In genomic region chr1:12594966-12595838, GRCh38 we compare ENCODE assay signal across 9 cellular contexts. TPM values are rescaled to one million over a fixed set of nuclear protein-coding genes. Genes with fewer than 3 reads are reported as not detected.
DNase-seq lines count a peak whose midpoint lies in the region; ATAC-seq lines count a peak whose summit lies in the region.
"Had no signal": no experiment of that assay in that cellular context is flagged by ENCODE, and none has a peak within 500 bp of the region (broad histone marks: within the 10 kb centered on the region; RNA-seq: fewer than 3 reads in every experiment).

No MANE protein-coding gene starts in this region.

- ATAC-seq in GM21717 (IDR thresholded peaks at IDR 0.05; ENCODE audit: unreplicated experiment), result no peak

- WGBS in esophagus, 2 donors, result 9 to 17% methylated on average over 32 to 48 of the region's 48 CpGs

- H3K36me3 ChIP-seq in esophagus (ENCODE audit: control insufficient read depth in 2 of 2, insufficient read depth in 2 of 2, low read length in 1 of 2), result peaks cover 0 to 11% of the 10 kb centered on the region in 2 donors

- H3K27ac ChIP-seq in esophagus (ENCODE audit: low read depth in 2 of 2, low read length in 1 of 2) (peak overlapping the region; percentile 94 to 96), temporal lobe (ENCODE audit: low read depth, low read length) (peak overlapping the region; percentile 61)

- no peaks in the 10 kb centered on the region for H3K9me3 ChIP-seq in esophagus (ENCODE audit: control insufficient read depth in 2 of 2, insufficient read depth in 1 of 2, low read depth in 1 of 2, low read length in 1 of 2)

- peak overlapping the region; percentile 15 to 34 for H3K4me3 ChIP-seq in esophagus (ENCODE audit: low read depth in 1 of 2, low read length in 2 of 2)

- no peaks in the 10 kb centered on the region for H3K27me3 ChIP-seq in esophagus (ENCODE audit: control insufficient read depth in 1 of 2, insufficient read depth in 2 of 2, low read length in 2 of 2)

- DNase-seq in NCI-H345 (lab: John Stamatoyannopoulos, UW) (peak; percentile 40), NCI-H345 treated with DMSO at 0.1 percent for 48 hours (lab: John Stamatoyannopoulos, UW; ENCODE audit: unreplicated experiment) (no peak), midbrain (lab: John Stamatoyannopoulos, UW) (peak; percentile 59), MV-4-11 (lab: John Stamatoyannopoulos, UW) (no peak)
- DNase-seq in activated CD4-positive, alpha-beta T cell treated with anti-CD3 and anti-CD28 coated beads, Interleukin-2, amount 50 U/mL, for 1 hour, result peak; percentile 14

- peaks cover 10 to 58% of the 10 kb centered on the region in 2 donors for H3K4me1 ChIP-seq in esophagus (ENCODE audit: control insufficient read depth in 2 of 2, insufficient read depth in 2 of 2, low read length in 1 of 2)

RNA-seq across cellular contexts. Expression of gene DHRS3, which starts 22.8 kb away (rescaled TPM):
- 10 to 100 TPM; 73.1 to 83.7 TPM for polyA plus RNA-seq in esophagus
- 6.9 TPM for total RNA-seq in temporal lobe

RNA-seq across cellular contexts. Expression of gene AADACL4, which starts 48.7 kb away (rescaled TPM):
- not detected for polyA plus RNA-seq in esophagus
- not detected for total RNA-seq in temporal lobe
- total RNA-seq: subcutaneous adipose tissue had no signal

Comparison
In these comparisons a context has a peak if more than half of its experiments do, and no peak if none do; other contexts are left out.
1. DNase-seq: peak in NCI-H345 (single experiment), activated CD4-positive, alpha-beta T cell treated with anti-CD3 and anti-CD28 coated beads, Interleukin-2, amount 50 U/mL, for 1 hour (single experiment) and midbrain (single experiment); none in NCI-H345 treated with DMSO at 0.1 percent for 48 hours (single experiment) and MV-4-11 (single experiment).